ENCODE assay signal across 2 cellular contexts in genomic region chr5:150252489-150252888, GRCh38.
TF ChIP-seq lines count a peak whose summit lies in the region.

No MANE protein-coding gene starts in this region.

TF ChIP-seq in HepG2, 621 proteins besides CTCF, POLR2A, EP300 and RAD21:
- TF ChIP-seq EZH2 (conservative IDR thresholded peaks at IDR 0.05; ENCODE audit: low read depth, low read length), result 0 out of 2 replicates have a peak, but pooled peaks have one; percentile 42
- TF ChIP-seq SP5 (CRISPR knock-in tag; IDR thresholded peaks at IDR 0.05; ENCODE audit: borderline replicate concordance, low read depth), result no peak

TF ChIP-seq in K562, 482 proteins besides CTCF, POLR2A, EP300 and RAD21:
- TF ChIP-seq RBM25 (IDR thresholded peaks at IDR 0.05; ENCODE audit: low read depth, low read length, severe bottlenecking), result peak; percentile 34
- no peak for TF ChIP-seq BCOR (IDR thresholded peaks at IDR 0.05)
